ENCODE assay signal across 30 cellular contexts in genomic region chr11:41845066-41845465, GRCh38.
"Had no signal": no experiment of that assay in that cellular context is flagged by ENCODE, and none has a peak within 500 bp of the region (broad histone marks: within the 10 kb centered on the region; RNA-seq: fewer than 3 reads in every experiment).

No MANE protein-coding gene starts in this region.

- DNase-seq: activated CD8-positive, alpha-beta memory T cell treated with anti-CD3 and anti-CD28 coated beads, Interleukin-2, amount 10 ng/mL, durations not matched to agents 7 days and 5 days; activated CD8-positive, alpha-beta T cell treated with anti-CD3 and anti-CD28 coated beads, Interleukin-2, amount 10 ng/mL, durations not matched to agents 7 days and 5 days; activated T-cell treated with anti-CD3 and anti-CD28 coated beads, Interleukin-2, amount 50 U/mL, for 48 hours; anterior cingulate cortex; dermis blood vessel endothelial cell; effector CD4-positive, alpha-beta T cell; esophagus squamous epithelium; foreskin melanocyte; immature natural killer cell; kidney; left colon; mammary epithelial cell; naive B cell; nephron progenitor cell; ovary; right lobe of liver; stimulated activated CD4-positive, alpha-beta T cell treated with anti-CD3 and anti-CD28 coated beads, Interleukin-12 subunit alpha, Interleukin-12 subunit beta, amount 100 ng/mL, for 4 hours; stimulated activated CD4-positive, alpha-beta T cell treated with anti-CD3 and anti-CD28 coated beads, Interleukin-4, amount 100 ng/mL, for 24 hours; T-helper 2 cell; thyroid gland; upper lobe of left lung had no signal

- H3K36me3 ChIP-seq: esophagus squamous epithelium, ovary, right lobe of liver, thyroid gland, upper lobe of left lung, vagina had no signal

- H3K4me3 ChIP-seq: esophagus squamous epithelium, ovary, right lobe of liver, thyroid gland, upper lobe of left lung, vagina had no signal

- H3K4me3 Mint-ChIP-seq: activated CD8-positive, alpha-beta memory T cell treated with anti-CD3 and anti-CD28 coated beads, Interleukin-2, amount 10 ng/mL, durations not matched to agents 7 days and 5 days; activated CD8-positive, alpha-beta T cell treated with anti-CD3 and anti-CD28 coated beads, Interleukin-2, amount 10 ng/mL, durations not matched to agents 7 days and 5 days; activated naive CD8-positive, alpha-beta T cell; central memory CD8-positive, alpha-beta T cell; immature natural killer cell; mesothelial cell of epicardium; naive B cell; nephron progenitor cell; stimulated activated effector memory CD8-positive, alpha-beta T cell treated with anti-CD3 and anti-CD28 coated beads, Interleukin-12 subunit alpha, Interleukin-12 subunit beta, amount 100 ng/mL, for 72 hours; stimulated activated naive CD8-positive, alpha-beta T cell treated with anti-CD3 and anti-CD28 coated beads, Interleukin-15, Interleukin-2, amounts not matched to agents 100 ng/mL and 50 ng/mL, for 24 hours had no signal

- H3K4me1 Mint-ChIP-seq: activated CD8-positive, alpha-beta memory T cell treated with anti-CD3 and anti-CD28 coated beads, Interleukin-2, amount 10 ng/mL, durations not matched to agents 7 days and 5 days; central memory CD8-positive, alpha-beta T cell; immature natural killer cell; mesothelial cell of epicardium; naive B cell; nephron progenitor cell; stimulated activated effector memory CD8-positive, alpha-beta T cell treated with anti-CD3 and anti-CD28 coated beads, Interleukin-12 subunit alpha, Interleukin-12 subunit beta, amount 100 ng/mL, for 72 hours had no signal

- H3K27me3 Mint-ChIP-seq: activated CD8-positive, alpha-beta memory T cell treated with anti-CD3 and anti-CD28 coated beads, Interleukin-2, amount 10 ng/mL, durations not matched to agents 7 days and 5 days; activated naive CD8-positive, alpha-beta T cell; central memory CD8-positive, alpha-beta T cell; naive B cell; progenitor cell of endocrine pancreas; stimulated activated naive CD8-positive, alpha-beta T cell treated with anti-CD3 and anti-CD28 coated beads, Interleukin-15, Interleukin-2, amounts not matched to agents 100 ng/mL and 50 ng/mL, for 24 hours had no signal

- H3K27ac ChIP-seq: epithelial cell of prostate, esophagus squamous epithelium, ovary, right lobe of liver, thyroid gland, upper lobe of left lung, vagina had no signal

- H3K9me3 ChIP-seq: ovary, right lobe of liver, thyroid gland, vagina had no signal

- H3K27ac Mint-ChIP-seq: activated CD8-positive, alpha-beta memory T cell treated with anti-CD3 and anti-CD28 coated beads, Interleukin-2, amount 10 ng/mL, durations not matched to agents 7 days and 5 days; activated CD8-positive, alpha-beta T cell treated with anti-CD3 and anti-CD28 coated beads, Interleukin-2, amount 10 ng/mL, durations not matched to agents 7 days and 5 days; activated naive CD8-positive, alpha-beta T cell; activated T-helper 2 cell treated with anti-CD3 and anti-CD28 coated beads, Interferon-gamma antibody, Interleukin-2, Interleukin-4, amounts not matched to agents 10 μg/mL and 5 μg/mL and 100 μg/mL, durations not matched to agents 14 hours and 24 hours and 36 hours; immature natural killer cell; mesothelial cell of epicardium; naive B cell; nephron progenitor cell; progenitor cell of endocrine pancreas; stimulated activated effector memory CD8-positive, alpha-beta T cell treated with anti-CD3 and anti-CD28 coated beads, Interleukin-12 subunit alpha, Interleukin-12 subunit beta, amount 100 ng/mL, for 72 hours; stimulated activated naive CD8-positive, alpha-beta T cell treated with anti-CD3 and anti-CD28 coated beads, Interleukin-15, Interleukin-2, amounts not matched to agents 100 ng/mL and 50 ng/mL, for 24 hours had no signal

- H3K36me3 Mint-ChIP-seq: activated CD8-positive, alpha-beta memory T cell treated with anti-CD3 and anti-CD28 coated beads, Interleukin-2, amount 10 ng/mL, durations not matched to agents 7 days and 5 days; activated naive CD8-positive, alpha-beta T cell; mesothelial cell of epicardium; naive B cell; stimulated activated effector memory CD8-positive, alpha-beta T cell treated with anti-CD3 and anti-CD28 coated beads, Interleukin-12 subunit alpha, Interleukin-12 subunit beta, amount 100 ng/mL, for 72 hours had no signal

- H3K4me1 ChIP-seq: esophagus squamous epithelium, right lobe of liver, thyroid gland, upper lobe of left lung, vagina had no signal

- H3K27me3 ChIP-seq: esophagus squamous epithelium, ovary, right lobe of liver, thyroid gland, upper lobe of left lung, vagina had no signal
